23 cellular contexts compared by ENCODE assay signal in genomic region chr14:89290813-89291212, GRCh38.
DNase-seq lines count a peak whose midpoint lies in the region; ATAC-seq and TF ChIP-seq lines count a peak whose summit lies in the region.
"Had no signal": no experiment of that assay in that cellular context is flagged by ENCODE, and none has a peak within 500 bp of the region (broad histone marks: within the 10 kb centered on the region; RNA-seq: fewer than 3 reads in every experiment).

No MANE protein-coding gene starts in this region.

- no peak overlapping the region for H2AFZ ChIP-seq in neural progenitor cell (replicated peaks)

- in situ Hi-C loops in G401 (cut with HindIII; ENCODE audit: low sequenced_read_pairs) = no loop called here

- H3K9me3 Mint-ChIP-seq in natural killer cell = no peaks in the 10 kb centered on the region
- no peaks in the 10 kb centered on the region for H3K9me3 Mint-ChIP-seq in natural killer cell treated with Interleukin-12 subunit alpha and Interleukin-12 subunit beta and Interleukin-15 and Interleukin-18, amount 100 ng/mL, for 72 hours
- H3K9me3 Mint-ChIP-seq in activated T-helper 2 cell treated with anti-CD3 and anti-CD28 coated beads, Interferon-gamma antibody, Interleukin-2, Interleukin-4, amounts not matched to agents 10 μg/mL and 5 μg/mL and 100 μg/mL, durations not matched to agents 14 hours and 24 hours and 36 hours = no peaks in the 10 kb centered on the region
- H3K9me3 Mint-ChIP-seq in neural progenitor cell = no peaks in the 10 kb centered on the region

- TF ChIP-seq POLR2A in ovary (IDR thresholded peaks at IDR 0.05) = no peak

- H3F3A ChIP-seq in neural progenitor cell (ENCODE audit: low read depth) = peaks cover 12% of the 10 kb centered on the region

- H3K79me2 ChIP-seq in neural progenitor cell (ENCODE audit: low read depth) = peaks cover 8% of the 10 kb centered on the region

- H3K36me3 ChIP-seq in neural progenitor cell = no peaks in the 10 kb centered on the region
- no peaks in the 10 kb centered on the region for H3K36me3 ChIP-seq in ovary
- H3K36me3 ChIP-seq: BE2C, SJCRH30 had no signal

- H3K27ac ChIP-seq in neural progenitor cell (no peak overlapping the region), ovary (no peak overlapping the region)
- H3K27ac ChIP-seq: A549, SJCRH30 had no signal

- H3K9ac ChIP-seq in neural progenitor cell = no peak overlapping the region

- H3K27me3 ChIP-seq in neural progenitor cell (no peaks in the 10 kb centered on the region), ovary (no peaks in the 10 kb centered on the region)
- H3K27me3 ChIP-seq: BE2C, SJCRH30 had no signal

- intact Hi-C loops in natural killer cell (cut with micrococcal nuclease) = no loop called here
- intact Hi-C loops in activated T-helper 2 cell treated with anti-CD3 and anti-CD28 coated beads, Interferon-gamma antibody, Interleukin-2, Interleukin-4, amounts not matched to agents 10 μg/mL and 5 μg/mL and 100 μg/mL, durations not matched to agents 14 hours and 24 hours and 36 hours (cut with micrococcal nuclease) = no loop called here
- intact Hi-C loops in ovary (cut with DNase I) = no loop called here

- ATAC-seq in natural killer cell (no peak), HG03457 (IDR thresholded peaks at IDR 0.05; ENCODE audit: unreplicated experiment) (no peak)
- no peak for ATAC-seq in natural killer cell treated with Interleukin-12 subunit alpha and Interleukin-12 subunit beta and Interleukin-15 and Interleukin-18, amount 100 ng/mL, for 72 hours
- ATAC-seq: A549 had no signal

- TF ChIP-seq EP300 in ovary (IDR thresholded peaks at IDR 0.05) = no peak

- 88 to 92% (median 89%) methylated on average over 8 of the region's 8 CpGs for WGBS in ovary, 3 donors

- peaks cover 33% of the 10 kb centered on the region for H3K4me1 ChIP-seq in neural progenitor cell
- peaks cover 17% of the 10 kb centered on the region for H3K4me1 ChIP-seq in ovary (ENCODE audit: insufficient read depth)
- H3K4me1 ChIP-seq: A549, SJCRH30 had no signal

- H3K27me3 Mint-ChIP-seq in natural killer cell (ENCODE audit: low read depth in 2 of 2) = no peaks in the 10 kb centered on the region
- no peaks in the 10 kb centered on the region for H3K27me3 Mint-ChIP-seq in natural killer cell treated with Interleukin-12 subunit alpha and Interleukin-12 subunit beta and Interleukin-15 and Interleukin-18, amount 100 ng/mL, for 72 hours
- H3K27me3 Mint-ChIP-seq in activated T-helper 2 cell treated with anti-CD3 and anti-CD28 coated beads, Interferon-gamma antibody, Interleukin-2, Interleukin-4, amounts not matched to agents 10 μg/mL and 5 μg/mL and 100 μg/mL, durations not matched to agents 14 hours and 24 hours and 36 hours (ENCODE audit: low read depth) = no peaks in the 10 kb centered on the region
- H3K27me3 Mint-ChIP-seq in neural progenitor cell (ENCODE audit: insufficient read depth, low read depth) = no peaks in the 10 kb centered on the region
- H3K27me3 Mint-ChIP-seq: CD4-positive, CD25-positive, alpha-beta regulatory T cell had no signal

- H3K36me3 Mint-ChIP-seq in natural killer cell (no peaks in the 10 kb centered on the region), neural progenitor cell (peaks cover 7% of the 10 kb centered on the region)
- H3K36me3 Mint-ChIP-seq in natural killer cell treated with Interleukin-12 subunit alpha and Interleukin-12 subunit beta and Interleukin-15 and Interleukin-18, amount 100 ng/mL, for 72 hours = no peaks in the 10 kb centered on the region
- peaks cover 20% of the 10 kb centered on the region for H3K36me3 Mint-ChIP-seq in activated T-helper 2 cell treated with anti-CD3 and anti-CD28 coated beads, Interferon-gamma antibody, Interleukin-2, Interleukin-4, amounts not matched to agents 10 μg/mL and 5 μg/mL and 100 μg/mL, durations not matched to agents 14 hours and 24 hours and 36 hours (ENCODE audit: low read depth)

- H4K20me1 ChIP-seq in neural progenitor cell (ENCODE audit: low read depth) = peaks cover 61% of the 10 kb centered on the region

- no peak for DNase-seq in natural killer cell
- no peak for DNase-seq in natural killer cell treated with Interleukin-12 subunit alpha and Interleukin-12 subunit beta and Interleukin-15 and Interleukin-18, amount 100 ng/mL, for 72 hours (ENCODE audit: low spot score)
- no peak for DNase-seq in activated T-helper 2 cell treated with anti-CD3 and anti-CD28 coated beads, Interferon-gamma antibody, Interleukin-2, Interleukin-4, amounts not matched to agents 10 μg/mL and 5 μg/mL and 100 μg/mL, durations not matched to agents 14 hours and 24 hours and 36 hours (ENCODE audit: low spot score)
- no peak for DNase-seq in neural progenitor cell (ENCODE audit: low spot score)
- DNase-seq in G401 (ENCODE audit: low spot score) = no peak
- DNase-seq in ovary = no peak
- no peak for DNase-seq in activated T-cell treated with anti-CD3 and anti-CD28 coated beads for 4 hours
- DNase-seq: BE2C; CD4-positive, CD25-positive, alpha-beta regulatory T cell; COR-L47; DMS79 treated with DMSO at 0.1 percent for 48 hours; HCEC 1CT; KBM-7; MM.1S; NCI-H1048; NCI-H1417 treated with DMSO at 0.1 percent for 48 hours; NCI-H187; NCI-H226; NCI-H524; NCI-H774; SJCRH30 had no signal

- TF ChIP-seq CTCF in natural killer cell (IDR thresholded peaks at IDR 0.05) = no peak
- TF ChIP-seq CTCF in neural progenitor cell (IDR thresholded peaks at IDR 0.05) = no peak
- TF ChIP-seq CTCF in ovary (IDR thresholded peaks at IDR 0.05) = no peak

- no peak overlapping the region for H3K4me3 ChIP-seq in neural progenitor cell
- no peak overlapping the region for H3K4me3 ChIP-seq in ovary
- H3K4me3 ChIP-seq: A549, SJCRH30 had no signal

- H3K4me3 Mint-ChIP-seq in natural killer cell = no peak overlapping the region
- no peak overlapping the region for H3K4me3 Mint-ChIP-seq in natural killer cell treated with Interleukin-12 subunit alpha and Interleukin-12 subunit beta and Interleukin-15 and Interleukin-18, amount 100 ng/mL, for 72 hours
- no peak overlapping the region for H3K4me3 Mint-ChIP-seq in activated T-helper 2 cell treated with anti-CD3 and anti-CD28 coated beads, Interferon-gamma antibody, Interleukin-2, Interleukin-4, amounts not matched to agents 10 μg/mL and 5 μg/mL and 100 μg/mL, durations not matched to agents 14 hours and 24 hours and 36 hours (ENCODE audit: low read depth)
- no peak overlapping the region for H3K4me3 Mint-ChIP-seq in neural progenitor cell
- H3K4me3 Mint-ChIP-seq: CD4-positive, CD25-positive, alpha-beta regulatory T cell had no signal

- H3K27ac Mint-ChIP-seq in natural killer cell (peak overlapping the region; percentile 24 to 47), neural progenitor cell (peak overlapping the region; percentile 44)
- H3K27ac Mint-ChIP-seq in natural killer cell treated with Interleukin-12 subunit alpha and Interleukin-12 subunit beta and Interleukin-15 and Interleukin-18, amount 100 ng/mL, for 72 hours = peak overlapping the region in 1 of 2 donors; percentile 11
- peak overlapping the region; percentile 55 for H3K27ac Mint-ChIP-seq in activated T-helper 2 cell treated with anti-CD3 and anti-CD28 coated beads, Interferon-gamma antibody, Interleukin-2, Interleukin-4, amounts not matched to agents 10 μg/mL and 5 μg/mL and 100 μg/mL, durations not matched to agents 14 hours and 24 hours and 36 hours

- H3K4me2 ChIP-seq in neural progenitor cell = no peak overlapping the region
- H3K4me2 ChIP-seq: A549 had no signal

- H3K9me3 ChIP-seq in neural progenitor cell (ENCODE audit: low read depth) (no peaks in the 10 kb centered on the region), ovary (no peaks in the 10 kb centered on the region)
- H3K9me3 ChIP-seq: A549, BE2C, SJCRH30 had no signal

- peaks cover 67 to 68% of the 10 kb centered on the region in 2 donors for H3K4me1 Mint-ChIP-seq in natural killer cell
- peaks cover 50 to 62% of the 10 kb centered on the region in 2 donors for H3K4me1 Mint-ChIP-seq in natural killer cell treated with Interleukin-12 subunit alpha and Interleukin-12 subunit beta and Interleukin-15 and Interleukin-18, amount 100 ng/mL, for 72 hours (ENCODE audit: low read depth in 2 of 2)
- peaks cover 57% of the 10 kb centered on the region for H3K4me1 Mint-ChIP-seq in activated T-helper 2 cell treated with anti-CD3 and anti-CD28 coated beads, Interferon-gamma antibody, Interleukin-2, Interleukin-4, amounts not matched to agents 10 μg/mL and 5 μg/mL and 100 μg/mL, durations not matched to agents 14 hours and 24 hours and 36 hours (ENCODE audit: low read depth)
- peaks cover 37% of the 10 kb centered on the region for H3K4me1 Mint-ChIP-seq in neural progenitor cell
